Comparison of ENCODE assay signal across 12 cellular contexts in the genomic region with DNA sequence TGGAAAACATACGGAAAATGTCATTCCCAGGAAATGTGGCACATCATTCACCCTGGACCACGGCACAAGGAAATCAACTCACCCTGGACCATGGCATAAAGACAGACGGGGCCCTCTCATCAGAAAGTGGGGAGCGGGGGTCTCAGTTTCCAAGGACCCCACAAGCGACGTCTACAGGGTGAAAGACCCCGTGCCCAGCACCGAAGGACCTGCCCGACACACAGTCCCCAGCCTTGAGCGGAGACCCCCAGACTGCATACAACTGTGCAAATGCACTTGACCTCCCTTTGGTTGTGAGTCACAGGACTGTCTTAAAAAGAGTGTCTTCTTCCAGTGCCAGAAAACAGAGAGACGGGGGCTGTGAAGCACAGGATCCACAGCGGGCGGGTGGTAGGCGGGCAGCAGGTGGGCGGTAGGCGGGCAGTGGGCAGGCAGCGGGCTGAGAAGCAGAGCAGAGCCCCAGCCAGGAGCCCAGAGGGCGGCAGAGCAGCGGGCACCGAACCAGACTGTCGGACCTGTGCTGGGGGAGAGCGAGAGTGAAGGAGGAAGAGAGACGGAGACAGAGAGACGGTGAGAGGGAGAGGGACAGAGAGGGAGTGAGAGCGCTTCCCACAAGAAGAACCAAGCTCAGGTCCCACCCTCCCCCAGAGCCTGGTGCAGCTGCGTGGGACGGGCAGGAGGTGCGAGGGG. TPM values are rescaled to one million over a fixed set of nuclear protein-coding genes. Genes with fewer than 3 reads are reported as not detected.
A peak's percentile ranks its signal among the peaks of the same experiment; 100 is the strongest.
DNase-seq lines count a peak whose midpoint lies in the region; ATAC-seq, FAIRE-seq and TF ChIP-seq lines count a peak whose summit lies in the region.
"Had no signal": no experiment of that assay in that cellular context is flagged by ENCODE, and none has a peak within 500 bp of the region (broad histone marks: within the 10 kb centered on the region; RNA-seq: fewer than 3 reads in every experiment).

No MANE protein-coding gene starts in this region.

- H2BK5ac ChIP-seq in mesenchymal stem cell (ENCODE audit: low read depth, low read length, poor library complexity, severe bottlenecking): no peak overlapping the region

- H3K9me3 ChIP-seq in GM12878 (replicated peaks; ENCODE audit: control insufficient read depth, insufficient read depth, low read length): no peaks in the 10 kb centered on the region; the same call in 2 of the 3 replicates
- H3K9me3 ChIP-seq in mesenchymal stem cell (ENCODE audit: control insufficient read depth, low read length): no peaks in the 10 kb centered on the region
- H3K9me3 ChIP-seq: adrenal gland had no signal

- no peak for TF ChIP-seq RAD21 in GM12878 (IDR thresholded peaks at IDR 0.05; ENCODE audit: insufficient read depth, low read depth, low read length)

- no peak for TF ChIP-seq POLR2A in GM12878 (IDR thresholded peaks at IDR 0.05; ENCODE audit: low read depth, low read length)

- H4K91ac ChIP-seq in mesenchymal stem cell (ENCODE audit: low read length): peak overlapping the region; percentile 70

- no peaks in the 10 kb centered on the region; the same call in 1 of the 2 replicates for H3K4me1 ChIP-seq in GM12878 (ENCODE audit: control insufficient read depth, insufficient read depth, low read length)
- peaks cover 72% of the 10 kb centered on the region for H3K4me1 ChIP-seq in mesenchymal stem cell (ENCODE audit: control insufficient read depth, insufficient read depth, low read depth, low read length)

- no peak overlapping the region for H2BK15ac ChIP-seq in mesenchymal stem cell (ENCODE audit: low read depth, poor library complexity, severe bottlenecking)

- H3K9me3 Mint-ChIP-seq in activated CD4-positive, alpha-beta T cell treated with anti-CD3 and anti-CD28 coated beads, Interleukin-2, amount 10 ng/mL, durations not matched to agents 7 days and 5 days: peaks cover under 1% of the 10 kb centered on the region

- no peak overlapping the region for H3K14ac ChIP-seq in mesenchymal stem cell (ENCODE audit: low read length in 2 of 2)

- peak overlapping the region; percentile 25 for H2AK5ac ChIP-seq in mesenchymal stem cell (ENCODE audit: low read length, severe bottlenecking)

- peak overlapping the region; percentile 32 to 57 for H3K4ac ChIP-seq in mesenchymal stem cell (ENCODE audit: low read depth in 1 of 2, low read length in 2 of 2)

- H3K27ac Mint-ChIP-seq in activated CD4-positive, alpha-beta T cell treated with anti-CD3 and anti-CD28 coated beads, Interleukin-2, amount 10 ng/mL, durations not matched to agents 7 days and 5 days: peak overlapping the region; percentile 54

- no peaks in the 10 kb centered on the region; the same call in 1 of the 2 replicates for H3K79me2 ChIP-seq in GM12878 (ENCODE audit: control insufficient read depth, insufficient read depth, low read length)

- H3K4me3 ChIP-seq in GM12878 (no peak overlapping the region), mesenchymal stem cell (ENCODE audit: insufficient read depth in 1 of 2, low read depth in 1 of 2, low read length in 2 of 2) (no peak overlapping the region), brain microvascular endothelial cell (ENCODE audit: low read depth, low read length) (no peak overlapping the region)
- H3K4me3 ChIP-seq: adrenal gland had no signal

- TF ChIP-seq CTCF in GM12878 (IDR thresholded peaks at IDR 0.05 in 2 of 3, conservative IDR thresholded peaks at IDR 0.05 in 1 of 3; ENCODE audit: control insufficient read depth in 2 of 3, extremely low read depth in 1 of 3, insufficient read depth in 1 of 3, low read depth in 3 of 3, low read length in 3 of 3) (no peak), brain microvascular endothelial cell (IDR thresholded peaks at IDR 0.05; ENCODE audit: low read depth, low read length, missing control alignments) (no peak)

- H4K20me1 ChIP-seq in GM12878 (ENCODE audit: control insufficient read depth, insufficient read depth): 0 out of 2 replicates have a peak, but pooled peaks cover 4% of the 10 kb centered on the region

- ATAC-seq in GM12878 (peak; percentile 20; the same call in 1 of the 3 replicates), HG02763 (IDR thresholded peaks at IDR 0.05; ENCODE audit: unreplicated experiment) (no peak), GM18861 (IDR thresholded peaks at IDR 0.05; ENCODE audit: unreplicated experiment) (no peak)

- 93% methylated on average over 23 of the region's 28 CpGs for WGBS in GM12878 (ENCODE audit: insufficient coverage, insufficient replicate concordance, low lambda C conversion rate, missing lambda C conversion rate)
- WGBS in mesenchymal stem cell: 92% methylated on average over 24 of the region's 28 CpGs

- CTCF ChIA-PET in activated CD4-positive, alpha-beta T cell treated with anti-CD3 and anti-CD28 coated beads, Interleukin-2, amount 10 ng/mL, durations not matched to agents 7 days and 5 days (lab: Charles Lee): no interaction called here
- CTCF ChIA-PET in GM12878 (lab: Yijun Ruan, JAX): no interaction called here

- peak overlapping the region; percentile 52 to 92 for H2BK12ac ChIP-seq in mesenchymal stem cell (ENCODE audit: low read length in 2 of 2)

- H3K4me1 Mint-ChIP-seq in activated CD4-positive, alpha-beta T cell treated with anti-CD3 and anti-CD28 coated beads, Interleukin-2, amount 10 ng/mL, durations not matched to agents 7 days and 5 days: peaks cover 35% of the 10 kb centered on the region

- H3K4me3 Mint-ChIP-seq in activated CD4-positive, alpha-beta T cell treated with anti-CD3 and anti-CD28 coated beads, Interleukin-2, amount 10 ng/mL, durations not matched to agents 7 days and 5 days: no peak overlapping the region

- no peak for TF ChIP-seq EP300 in GM12878 (IDR thresholded peaks at IDR 0.05; ENCODE audit: borderline replicate concordance in 1 of 2, control insufficient read depth in 1 of 2, low read depth in 2 of 2, low read length in 2 of 2)

- no peak overlapping the region for H3K27ac ChIP-seq in GM12878 (ENCODE audit: control insufficient read depth, insufficient read depth)
- peak overlapping the region; percentile 78 for H3K27ac ChIP-seq in mesenchymal stem cell (ENCODE audit: low read length, poor library complexity, severe bottlenecking)
- H3K27ac ChIP-seq in temporal lobe (ENCODE audit: low read depth, low read length): peak overlapping the region; percentile 69
- no peak overlapping the region for H3K27ac ChIP-seq in brain microvascular endothelial cell

- DNase-seq in activated CD4-positive, alpha-beta T cell treated with anti-CD3 and anti-CD28 coated beads, Interleukin-2, amount 10 ng/mL, durations not matched to agents 7 days and 5 days: no peak
- DNase-seq in activated CD4-positive, alpha-beta T cell treated with anti-CD3 and anti-CD28 coated beads, Interleukin-2, amount 50 U/mL, for 48 hours: no peak
- DNase-seq in GM12878 (ENCODE audit: low read depth, low spot score) (no peak), mesenchymal stem cell (peak; percentile 44), brain microvascular endothelial cell (no peak)
- DNase-seq: NCI-H1436; stimulated activated CD4-positive, alpha-beta T cell treated with anti-CD3 and anti-CD28 coated beads, Interleukin-12 subunit alpha, Interleukin-12 subunit beta, amount 100 ng/mL, for 4 hours had no signal

- H3K36me3 ChIP-seq in GM12878 (ENCODE audit: control insufficient read depth in 2 of 2, insufficient read depth in 2 of 2, low read length in 1 of 2) (peaks cover 0 to 1% of the 10 kb centered on the region in 2 experiments; a peak in 2 of 4 replicates), mesenchymal stem cell (ENCODE audit: control insufficient read depth in 1 of 2, insufficient read depth in 2 of 2, low read depth in 1 of 2, low read length in 2 of 2) (peaks cover 2 to 51% of the 10 kb centered on the region in 2 experiments), brain microvascular endothelial cell (replicated peaks) (peaks cover 2% of the 10 kb centered on the region)
- H3K36me3 ChIP-seq: adrenal gland had no signal

- intact Hi-C loops in GM12878 (cut with micrococcal nuclease; ENCODE audit: unreplicated experiment): no loop called here

- in situ Hi-C loops in GM12878 (cut with MboI): no loop called here
- in situ Hi-C loops in brain microvascular endothelial cell (cut with HindIII; ENCODE audit: low pct_ligation_motif_present, low sequenced_read_pairs): no loop called here

- FAIRE-seq in GM12878 (lab: Jason Lieb, UNC): no peak
- FAIRE-seq: TTC549 had no signal

- H3K27me3 Mint-ChIP-seq in activated CD4-positive, alpha-beta T cell treated with anti-CD3 and anti-CD28 coated beads, Interleukin-2, amount 10 ng/mL, durations not matched to agents 7 days and 5 days: no peaks in the 10 kb centered on the region

- SMC1A ChIA-PET in GM12878 (lab: Charles Lee; ENCODE audit: uncharacterized antibody, unreplicated experiment): no interaction called here

- H3K18ac ChIP-seq in mesenchymal stem cell (ENCODE audit: low read depth in 1 of 2, low read length in 2 of 2): peak overlapping the region; percentile 58 to 86

- POLR2A ChIA-PET in activated CD4-positive, alpha-beta T cell treated with anti-CD3 and anti-CD28 coated beads, Interleukin-2, amount 10 ng/mL, durations not matched to agents 7 days and 5 days (lab: Charles Lee): no interaction called here
- POLR2A ChIA-PET in GM12878 (lab: Charles Lee): no interaction called here

- RAD21 ChIA-PET in GM12878 (lab: Charles Lee; ENCODE audit: unreplicated experiment): no interaction called here

- H3K23ac ChIP-seq in mesenchymal stem cell (ENCODE audit: low read length in 2 of 2): no peak overlapping the region

- H3K36me3 Mint-ChIP-seq in activated CD4-positive, alpha-beta T cell treated with anti-CD3 and anti-CD28 coated beads, Interleukin-2, amount 10 ng/mL, durations not matched to agents 7 days and 5 days (ENCODE audit: low read depth): peaks cover 38% of the 10 kb centered on the region

- peak overlapping the region; percentile 46 for H4K8ac ChIP-seq in mesenchymal stem cell (ENCODE audit: low read length)

- H3K4me2 ChIP-seq in GM12878 (ENCODE audit: control insufficient read depth, insufficient read depth) (no peak overlapping the region), mesenchymal stem cell (ENCODE audit: low read length, poor library complexity, severe bottlenecking) (no peak overlapping the region)

- H3K9ac ChIP-seq in GM12878 (ENCODE audit: control insufficient read depth, insufficient read depth, low read length) (no peak overlapping the region), mesenchymal stem cell (ENCODE audit: low read length) (peak overlapping the region; percentile 38)

- no peaks in the 10 kb centered on the region for H3K27me3 ChIP-seq in GM12878 (replicated peaks in 1 of 2; ENCODE audit: control insufficient read depth in 2 of 2, insufficient read depth in 2 of 2, low read length in 1 of 2)
- H3K27me3 ChIP-seq in mesenchymal stem cell (ENCODE audit: control insufficient read depth in 1 of 2, insufficient read depth in 1 of 2, low read length in 2 of 2): no peaks in the 10 kb centered on the region
- H3K27me3 ChIP-seq in brain microvascular endothelial cell (replicated peaks): no peaks in the 10 kb centered on the region
- H3K27me3 ChIP-seq: adrenal gland had no signal

- no TSS peak for BruUV-seq in GM12878 (replicated peaks; lab: Mats Ljungman, UMichigan)

- no peaks in the 10 kb centered on the region for H3K79me1 ChIP-seq in mesenchymal stem cell (replicated peaks; ENCODE audit: low read length, poor library complexity, severe bottlenecking)

- no peak overlapping the region for H2AFZ ChIP-seq in GM12878 (ENCODE audit: control insufficient read depth, low read depth, low read length)
- no peak overlapping the region for H2AFZ ChIP-seq in mesenchymal stem cell (ENCODE audit: low read depth, low read length)

- peak overlapping the region; percentile 21 for H2BK120ac ChIP-seq in mesenchymal stem cell (ENCODE audit: low read depth, low read length)

RNA-seq across cellular contexts. Expression of gene RASA3, which starts 30.4 kb away (rescaled TPM):
- 100 to 1,000 TPM; 114 to 115 TPM for total RNA-seq in activated CD4-positive, alpha-beta T cell treated with anti-CD3 and anti-CD28 coated beads, Interleukin-2, amount 10 ng/mL, durations not matched to agents 7 days and 5 days
- total RNA-seq in GM12878 (2013; cell fraction: nucleolus; rRNA removed): 26.7 and 27.7 TPM in 2 replicates
- total RNA-seq in GM12878 (2014; rRNA removed): 18.2 and 19.1 TPM in 2 replicates
- 14.6 and 16.6 TPM in 2 replicates for total RNA-seq in GM12878 (2014; rRNA removed; fragmentation: Illumina TruSeq; extraction: Trizol)
- 29.4 and 33.9 TPM in 2 replicates for total RNA-seq in GM12878 (2021)
- polyA plus RNA-seq in GM12878 (2011; ENCODE audit: low read depth): 6.4 TPM
- 10.5 and 15.0 TPM in 2 replicates for polyA plus RNA-seq in GM12878 (2011; rRNA removed)
- polyA plus RNA-seq in GM12878 (2011; cell fraction: cytosol; rRNA removed): 15.9 and 18.4 TPM in 2 replicates
- polyA plus RNA-seq in GM12878 (2011; cell fraction: nucleus; rRNA removed): 30.3 and 33.9 TPM in 2 replicates
- polyA plus RNA-seq in GM12878 (2012): 13.9 and 16.8 TPM in 2 replicates
- 13.8 and 19.8 TPM in 2 replicates for polyA plus RNA-seq in GM12878 (2014; fragmentation: Illumina TruSeq; extraction: Trizol)
- polyA plus RNA-seq in GM12878 (2014; fragmentation: Nextera tagmentation; extraction: Ambion mirVana): 1 to 10 TPM in 1 of 2 experiments, under 1 TPM in 1; 0.79 to 2.1 TPM
- polyA plus RNA-seq in GM12878 (2014; rRNA removed): 28.5 and 29.0 TPM in 2 replicates
- 10 to 100 TPM; 16.5 to 18.6 TPM for polyA plus RNA-seq in GM12878 (2016; fragmentation: Nextera tagmentation; extraction: Ambion mirVana)
- polyA minus RNA-seq in GM12878 (2011; rRNA and poly(A)+ RNA removed): 11.9 and 19.9 TPM in 2 replicates
- 7.7 and 7.9 TPM in 2 replicates for polyA minus RNA-seq in GM12878 (2011; cell fraction: cytosol; rRNA and poly(A)+ RNA removed)
- polyA minus RNA-seq in GM12878 (2011; cell fraction: nucleus; rRNA and poly(A)+ RNA removed): 7.3 and 11.3 TPM in 2 replicates
- 44.2 TPM for polyA plus RNA-seq in mesenchymal stem cell (2013, experiment 1 of 2)
- 43.9 TPM for polyA plus RNA-seq in mesenchymal stem cell (2013, experiment 2 of 2)
- total RNA-seq in temporal lobe: 13.3 TPM

Comparison
In these comparisons a context has a peak if more than half of its experiments do, and no peak if none do; other contexts are left out.
1. H3K27ac ChIP-seq: peak in mesenchymal stem cell (single experiment) and temporal lobe (single experiment); none in GM12878 (single experiment) and brain microvascular endothelial cell (single experiment).